ENCODE assay signal across 8 cellular contexts in the genomic region with DNA sequence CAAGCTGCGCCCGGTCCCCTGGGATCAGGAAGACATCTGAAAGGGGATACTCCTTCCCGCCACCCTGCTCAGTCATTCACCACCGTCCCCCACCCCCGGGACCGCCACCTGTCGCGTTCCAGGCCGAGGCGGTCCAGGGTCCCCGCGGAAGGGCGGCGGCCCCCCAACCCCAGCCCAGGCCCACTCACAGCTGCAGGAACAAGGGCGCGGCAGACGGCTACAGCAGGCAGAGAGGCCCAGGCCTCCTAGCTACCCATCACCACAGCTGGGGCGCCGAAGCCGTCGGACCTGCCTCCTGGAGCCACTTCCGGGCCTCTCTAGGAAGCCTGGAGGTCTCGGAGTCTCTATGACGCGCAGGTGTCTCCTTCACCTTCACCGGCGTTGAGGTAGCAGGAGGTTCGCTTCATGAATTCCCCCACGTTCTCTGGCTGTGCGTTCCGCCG. TPM values are rescaled to one million over a fixed set of nuclear protein-coding genes. Genes with fewer than 3 reads are reported as not detected.
DNase-seq lines count a peak whose midpoint lies in the region; ATAC-seq and TF ChIP-seq lines count a peak whose summit lies in the region.

A gene with protein sequence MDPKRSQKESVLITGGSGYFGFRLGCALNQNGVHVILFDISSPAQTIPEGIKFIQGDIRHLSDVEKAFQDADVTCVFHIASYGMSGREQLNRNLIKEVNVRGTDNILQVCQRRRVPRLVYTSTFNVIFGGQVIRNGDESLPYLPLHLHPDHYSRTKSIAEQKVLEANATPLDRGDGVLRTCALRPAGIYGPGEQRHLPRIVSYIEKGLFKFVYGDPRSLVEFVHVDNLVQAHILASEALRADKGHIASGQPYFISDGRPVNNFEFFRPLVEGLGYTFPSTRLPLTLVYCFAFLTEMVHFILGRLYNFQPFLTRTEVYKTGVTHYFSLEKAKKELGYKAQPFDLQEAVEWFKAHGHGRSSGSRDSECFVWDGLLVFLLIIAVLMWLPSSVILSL (minus strand): TSS at position 272 of the 443 bp plus-strand sequence. CDS start 10,612 bp downstream, outside the sequence.

- H3K4me3 ChIP-seq in SJCRH30 (peak within 1 kb of the TSS; percentile 30), astrocyte of the cerebellum (ENCODE audit: low read depth, low read length) (peak within 1 kb of the TSS; percentile 14), muscle layer of colon (ENCODE audit: low read depth in 1 of 2, low read length in 2 of 2) (peak within 1 kb of the TSS; percentile 40 to 61), suprapubic skin (peak within 1 kb of the TSS; percentile 55)

- H3K27me3 ChIP-seq in SJCRH30 (no peaks in the 10 kb centered on the region), muscle layer of colon (ENCODE audit: control insufficient read depth in 1 of 2, insufficient read depth in 2 of 2, low read length in 2 of 2) (no peaks in the 10 kb centered on the region), suprapubic skin (peaks cover 4% of the 10 kb centered on the region)

- WGBS in suprapubic skin, result 17% methylated on average over 11 of the region's 32 CpGs

- peak; percentile 97 for ATAC-seq in GM19043 (IDR thresholded peaks at IDR 0.05; ENCODE audit: low read depth, unreplicated experiment)
- peak; percentile 91 for ATAC-seq in HG03354 (IDR thresholded peaks at IDR 0.05; ENCODE audit: poor library complexity, severe bottlenecking, unreplicated experiment)

- H3K9me3 ChIP-seq in SJCRH30 (replicated peaks) (no peaks in the 10 kb centered on the region; the same call in 1 of the 2 replicates), muscle layer of colon (ENCODE audit: low read length) (no peaks in the 10 kb centered on the region), suprapubic skin (peaks cover 8% of the 10 kb centered on the region)

- in situ Hi-C loops in astrocyte of the cerebellum (cut with HindIII; ENCODE audit: low sequenced_read_pairs), result no loop called here

- TF ChIP-seq POLR2A in suprapubic skin (IDR thresholded peaks at IDR 0.05), result no peak

- H3K9ac ChIP-seq in muscle layer of colon (ENCODE audit: low read length), result no peak within 1 kb of the TSS

- H3K27ac ChIP-seq in SJCRH30 (no peak within 1 kb of the TSS), muscle layer of colon (ENCODE audit: low read depth, low read length) (peak within 1 kb of the TSS; percentile 31), suprapubic skin (peak within 1 kb of the TSS; percentile 72)

- H3K36me3 ChIP-seq in SJCRH30 (no peaks in the 10 kb centered on the region), muscle layer of colon (ENCODE audit: insufficient read depth, low read length) (no peaks in the 10 kb centered on the region), suprapubic skin (no peaks in the 10 kb centered on the region)

- no peaks in the 10 kb centered on the region for H3K4me1 ChIP-seq in SJCRH30
- H3K4me1 ChIP-seq in muscle layer of colon (ENCODE audit: insufficient read depth, low read length), result no peaks in the 10 kb centered on the region
- H3K4me1 ChIP-seq in suprapubic skin, result peaks cover 11% of the 10 kb centered on the region

- TF ChIP-seq CTCF in astrocyte of the cerebellum (IDR thresholded peaks at IDR 0.05; ENCODE audit: low read depth, low read length, missing control alignments) (no peak), suprapubic skin (IDR thresholded peaks at IDR 0.05) (no peak)

- TF ChIP-seq EP300 in suprapubic skin (IDR thresholded peaks at IDR 0.05), result no peak

- DNase-seq in SJCRH30, result peak; percentile 5 to 8
- no peak for DNase-seq in astrocyte of the cerebellum (ENCODE audit: low read depth)
- DNase-seq in suprapubic skin (ENCODE audit: low spot score in 2 of 2), result peak in 1 of 2 donors; percentile 68
- DNase-seq in midbrain (lab: John Stamatoyannopoulos, UW), result no peak
- no peak for DNase-seq in iPS-NIHi11 (ENCODE audit: low spot score)

RNA-seq across cellular contexts. Expression of the gene that starts here (rescaled TPM):
- 0.47 and 1.1 TPM in 2 replicates for total RNA-seq in SJCRH30 (2014; rRNA removed; shearing (Covaris generic))
- total RNA-seq in suprapubic skin, result 10 to 100 TPM; 21.5 to 34.6 (median 28.3) TPM

Comparison
In these comparisons a context has a peak if more than half of its experiments do, and no peak if none do; other contexts are left out.
1. RNA of the gene that starts here (total RNA-seq): 21.5 to 34.6 TPM in suprapubic skin; 0.47 to 1.1 TPM in SJCRH30; every median in the first group is over 10 times any median in the second.
2. DNase-seq: peak in SJCRH30 (2 of 2); none in astrocyte of the cerebellum (single experiment), midbrain (single experiment) and iPS-NIHi11 (single experiment).
3. Peak in every context shown above with its lines, with median percentiles within 50 percentile points of each other: H3K4me3 ChIP-seq.